20 cellular contexts compared by ENCODE assay signal in the genomic region with DNA sequence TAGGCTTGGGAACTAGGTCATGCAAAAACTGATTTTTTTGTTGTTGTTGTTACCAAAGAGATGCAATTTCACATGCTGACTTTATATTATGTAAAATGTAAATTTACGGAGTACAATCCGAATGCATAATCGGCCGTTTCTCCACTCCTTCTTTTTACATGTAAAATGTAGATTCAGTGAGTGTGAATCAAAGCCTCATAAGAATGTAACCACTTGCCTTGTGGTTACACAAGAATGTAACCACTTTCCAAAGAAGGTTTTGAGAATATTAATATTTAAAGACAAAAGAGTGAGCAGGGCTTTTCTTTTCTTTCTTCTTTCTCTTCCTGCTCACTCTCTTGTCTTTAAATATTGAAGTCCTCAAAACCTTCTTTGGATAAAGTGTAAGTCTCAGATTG. TPM values are rescaled to one million over a fixed set of nuclear protein-coding genes. Genes with fewer than 3 reads are reported as not detected.
DNase-seq lines count a peak whose midpoint lies in the region; ATAC-seq and TF ChIP-seq lines count a peak whose summit lies in the region.
"Had no signal": no experiment of that assay in that cellular context is flagged by ENCODE, and none has a peak within 500 bp of the region (broad histone marks: within the 10 kb centered on the region; RNA-seq: fewer than 3 reads in every experiment).

No MANE protein-coding gene starts in this region.

- WGBS in heart left ventricle, 4 donors, result 79 to 86% (median 82%) methylated on average over 4 of the region's 4 CpGs

- DNase-seq in CD8-positive, alpha-beta T cell, result no peak
- DNase-seq in HCEC 1CT (peak; percentile 53), amniotic epithelial cell (ENCODE audit: low read depth) (peak; percentile 68), kidney tubule cell (ENCODE audit: low spot score) (peak; percentile 13), GM13977 (ENCODE audit: low spot score) (no peak), heart left ventricle (no peak)
- DNase-seq: activated CD4-positive, alpha-beta T cell treated with anti-CD3 and anti-CD28 coated beads, Interleukin-2, amount 50 U/mL, for 48 hours; activated gamma-delta T cell; BE2C; effector CD8-positive, alpha-beta T cell; left ventricle myocardium inferior; MM.1S; NCI-H2081; NCI-H526 treated with DMSO at 0.1 percent for 48 hours; posterior cingulate gyrus had no signal

- POLR2A ChIA-PET in CD8-positive, alpha-beta T cell (lab: Charles Lee), result no interaction called here

- peak overlapping the region; percentile 63 for H3K4me3 Mint-ChIP-seq in CD8-positive, alpha-beta T cell

- CTCF ChIA-PET in CD8-positive, alpha-beta T cell (lab: Charles Lee), result no interaction called here

- peaks cover 5% of the 10 kb centered on the region for H3K4me1 ChIP-seq in CD8-positive, alpha-beta T cell (ENCODE audit: insufficient read depth, low read length)
- no peaks in the 10 kb centered on the region for H3K4me1 ChIP-seq in heart left ventricle
- H3K4me1 ChIP-seq: BE2C, left ventricle myocardium inferior had no signal

- H3K27ac Mint-ChIP-seq in CD8-positive, alpha-beta T cell, result peak overlapping the region; percentile 62

- ATAC-seq in CD8-positive, alpha-beta T cell, result no peak
- ATAC-seq in HG03378 (IDR thresholded peaks at IDR 0.05; ENCODE audit: unreplicated experiment) (no peak), heart left ventricle (no peak), GM21423 (IDR thresholded peaks at IDR 0.05; ENCODE audit: unreplicated experiment) (no peak)
- ATAC-seq: Panc1 had no signal

- no peaks in the 10 kb centered on the region for H3K9me3 ChIP-seq in CD8-positive, alpha-beta T cell (ENCODE audit: low read length)
- H3K9me3 ChIP-seq in heart left ventricle, result peaks cover 0 to 9% (median 0%) of the 10 kb centered on the region in 12 donors
- H3K9me3 ChIP-seq: BE2C had no signal

- no peak overlapping the region for H3K27ac ChIP-seq in CD8-positive, alpha-beta T cell (ENCODE audit: low read depth, low read length)
- no peak overlapping the region for H3K27ac ChIP-seq in heart left ventricle
- H3K27ac ChIP-seq: cardiac muscle cell, HL-60, left ventricle myocardium inferior had no signal

- H3K4me1 Mint-ChIP-seq in CD8-positive, alpha-beta T cell (ENCODE audit: low read depth), result peaks cover 18% of the 10 kb centered on the region

- H3K4me3 ChIP-seq in CD8-positive, alpha-beta T cell (ENCODE audit: low read depth, low read length), result no peak overlapping the region
- no peak overlapping the region for H3K4me3 ChIP-seq in heart left ventricle
- H3K4me3 ChIP-seq: cardiac muscle cell, left ventricle myocardium inferior had no signal

- H3K9me3 Mint-ChIP-seq in CD8-positive, alpha-beta T cell, result no peaks in the 10 kb centered on the region

- TF ChIP-seq POLR2A in heart left ventricle (IDR thresholded peaks at IDR 0.05), result no peak

- no peaks in the 10 kb centered on the region for H3K27me3 Mint-ChIP-seq in CD8-positive, alpha-beta T cell (ENCODE audit: low read depth)

- H3K36me3 Mint-ChIP-seq in CD8-positive, alpha-beta T cell, result no peaks in the 10 kb centered on the region

- no peak for TF ChIP-seq CTCF in CD8-positive, alpha-beta T cell (IDR thresholded peaks at IDR 0.05)
- TF ChIP-seq CTCF in GM13977 (IDR thresholded peaks at IDR 0.05; ENCODE audit: extremely low read depth, insufficient read depth, missing control alignments), result no peak
- no peak for TF ChIP-seq CTCF in heart left ventricle (IDR thresholded peaks at IDR 0.05)

- no peaks in the 10 kb centered on the region for H3K27me3 ChIP-seq in CD8-positive, alpha-beta T cell (ENCODE audit: insufficient read depth, low read length)
- no peaks in the 10 kb centered on the region for H3K27me3 ChIP-seq in heart left ventricle
- H3K27me3 ChIP-seq: cardiac muscle cell had no signal

- no peaks in the 10 kb centered on the region for H3K36me3 ChIP-seq in CD8-positive, alpha-beta T cell (ENCODE audit: insufficient read depth, low read length)
- no peaks in the 10 kb centered on the region for H3K36me3 ChIP-seq in heart left ventricle
- H3K36me3 ChIP-seq: BE2C, cardiac muscle cell, left ventricle myocardium inferior had no signal

- intact Hi-C loops in CD8-positive, alpha-beta T cell (cut with DNase I, micrococcal nuclease), result no loop called here
- intact Hi-C loops in heart left ventricle (cut with DNase I), result no loop called here

- in situ Hi-C loops in GM13977 (cut with MboI; ENCODE audit: low pct_unique_long_range_greater_than_20kb, low sequenced_read_pairs, unreplicated experiment), result no loop called here

RNA-seq across cellular contexts. Expression of a gene that starts 26.6 kb away (rescaled TPM):
- 100 to 1,000 TPM; 502 to 504 TPM for total RNA-seq in CD8-positive, alpha-beta T cell
- total RNA-seq in heart left ventricle, result 1 to 10 TPM in 2 of 9 donors, under 1 TPM in 4, not detected in 3; 0.16 to 6.4 (median 0.52) TPM
- polyA plus RNA-seq in heart left ventricle, result under 1 TPM; 0.30 to 0.53 TPM
- total RNA-seq: cardiac muscle cell had no signal
- polyA plus RNA-seq: cardiac muscle cell had no signal

RNA-seq across cellular contexts. Expression of a gene that starts 39.9 kb away (rescaled TPM):
- total RNA-seq in CD8-positive, alpha-beta T cell, result under 1 TPM; 0.78 to 0.92 TPM
- 1 to 10 TPM in 1 of 9 donors, under 1 TPM in 6, not detected in 2; 0.30 to 1.1 (median 0.56) TPM for total RNA-seq in heart left ventricle
- under 1 TPM; 0.08 to 0.76 TPM for polyA plus RNA-seq in heart left ventricle
- total RNA-seq: cardiac muscle cell, left ventricle myocardium inferior had no signal
- polyA plus RNA-seq: cardiac muscle cell had no signal

RNA-seq across cellular contexts. Expression of a gene that starts 54.4 kb away (rescaled TPM):
- 1 to 10 TPM; 1.1 to 1.4 TPM for total RNA-seq in CD8-positive, alpha-beta T cell
- 1 to 10 TPM in 1 of 9 donors, under 1 TPM in 1, not detected in 7; 0.93 to 4.6 TPM for total RNA-seq in heart left ventricle
- not detected for polyA plus RNA-seq in heart left ventricle
- total RNA-seq: cardiac muscle cell, left ventricle myocardium inferior had no signal
- polyA plus RNA-seq: cardiac muscle cell had no signal

Comparison
In these comparisons a context has a peak if more than half of its experiments do, and no peak if none do; other contexts are left out.
1. DNase-seq: peak in HCEC 1CT (single experiment), amniotic epithelial cell (single experiment) and kidney tubule cell (single experiment); none in CD8-positive, alpha-beta T cell (0 of 7), GM13977 (single experiment) and heart left ventricle (0 of 5).
2. RNA of a gene that starts 26.6 kb away (total RNA-seq): 502 to 504 TPM in CD8-positive, alpha-beta T cell; 0.16 to 6.4 TPM in heart left ventricle; every median in the first group is over 10 times any median in the second.